8 cellular contexts compared by ENCODE assay signal in genomic region chr5:149271195-149271716, GRCh38. TPM values are rescaled to one million over a fixed set of nuclear protein-coding genes. Genes with fewer than 3 reads are reported as not detected.
A peak's percentile ranks its signal among the peaks of the same experiment; 100 is the strongest.
DNase-seq lines count a peak whose midpoint lies in the region; ATAC-seq lines count a peak whose summit lies in the region.

No MANE protein-coding gene starts in this region.

- H3K27ac Mint-ChIP-seq in activated T-cell treated with anti-CD3 and anti-CD28 coated beads, Interleukin-2, amount 50 U/mL, for 72 hours: no peak overlapping the region
- peak overlapping the region; percentile 62 for H3K27ac Mint-ChIP-seq in stimulated activated naive B cell treated with anti-CD40 and anti-IgM and Interleukin-4, amounts not matched to agents 10 μg/mL and 1 μg/mL and 100 μg/mL, for 72 hours

- H3K9ac ChIP-seq in HUES64 (ENCODE audit: low read depth, low read length) (no peak overlapping the region), iPS-18a (ENCODE audit: low read length) (no peak overlapping the region)

- peak overlapping the region; percentile 76 to 84 for H3K4me3 Mint-ChIP-seq in activated T-cell treated with anti-CD3 and anti-CD28 coated beads, Interleukin-2, amount 50 U/mL, for 72 hours
- peak overlapping the region; percentile 76 to 82 for H3K4me3 Mint-ChIP-seq in stimulated activated naive B cell treated with anti-CD40 and anti-IgM and Interleukin-4, amounts not matched to agents 10 μg/mL and 1 μg/mL and 100 μg/mL, for 72 hours

- H3K4me1 ChIP-seq in HUES64 (ENCODE audit: insufficient read depth, low read length): peaks cover 15% of the 10 kb centered on the region
- H3K4me1 ChIP-seq in iPS-18a (ENCODE audit: control insufficient read depth, low read depth, low read length): peaks cover 11% of the 10 kb centered on the region

- H3K36me3 ChIP-seq in HUES64 (ENCODE audit: insufficient read depth, low read length) (no peaks in the 10 kb centered on the region), iPS-18a (ENCODE audit: control insufficient read depth, low read depth, low read length) (no peaks in the 10 kb centered on the region)

- peaks cover 0 to 5% of the 10 kb centered on the region in 2 donors for H3K36me3 Mint-ChIP-seq in activated T-cell treated with anti-CD3 and anti-CD28 coated beads, Interleukin-2, amount 50 U/mL, for 72 hours (ENCODE audit: insufficient read depth in 2 of 2)
- H3K36me3 Mint-ChIP-seq in stimulated activated naive B cell treated with anti-CD40 and anti-IgM and Interleukin-4, amounts not matched to agents 10 μg/mL and 1 μg/mL and 100 μg/mL, for 72 hours: peaks cover 14 to 15% of the 10 kb centered on the region in 2 donors

- peak overlapping the region; percentile 74 for H3K4me3 ChIP-seq in HUES64 (ENCODE audit: low read length)
- peak overlapping the region; percentile 80 for H3K4me3 ChIP-seq in iPS-18a (ENCODE audit: low read length)

- H3K27me3 Mint-ChIP-seq in activated T-cell treated with anti-CD3 and anti-CD28 coated beads, Interleukin-2, amount 50 U/mL, for 72 hours (ENCODE audit: low read depth): peaks cover 42% of the 10 kb centered on the region
- H3K27me3 Mint-ChIP-seq in stimulated activated naive B cell treated with anti-CD40 and anti-IgM and Interleukin-4, amounts not matched to agents 10 μg/mL and 1 μg/mL and 100 μg/mL, for 72 hours: peaks cover 51 to 58% of the 10 kb centered on the region in 2 donors

- H3K4me1 Mint-ChIP-seq in activated T-cell treated with anti-CD3 and anti-CD28 coated beads, Interleukin-2, amount 50 U/mL, for 72 hours (ENCODE audit: low read depth): peaks cover 14% of the 10 kb centered on the region
- H3K4me1 Mint-ChIP-seq in stimulated activated naive B cell treated with anti-CD40 and anti-IgM and Interleukin-4, amounts not matched to agents 10 μg/mL and 1 μg/mL and 100 μg/mL, for 72 hours: peaks cover 6 to 14% of the 10 kb centered on the region in 2 donors

- peaks cover 0 to 4% of the 10 kb centered on the region in 2 donors for H3K9me3 Mint-ChIP-seq in activated T-cell treated with anti-CD3 and anti-CD28 coated beads, Interleukin-2, amount 50 U/mL, for 72 hours
- H3K9me3 Mint-ChIP-seq in stimulated activated naive B cell treated with anti-CD40 and anti-IgM and Interleukin-4, amounts not matched to agents 10 μg/mL and 1 μg/mL and 100 μg/mL, for 72 hours: peaks cover 10 to 12% of the 10 kb centered on the region in 2 donors

- peaks cover 44% of the 10 kb centered on the region for H3K27me3 ChIP-seq in HUES64 (ENCODE audit: insufficient read depth, low read length)
- peaks cover 41% of the 10 kb centered on the region for H3K27me3 ChIP-seq in iPS-18a (ENCODE audit: control insufficient read depth, insufficient read depth, low read length)

- DNase-seq in activated T-cell treated with anti-CD3 and anti-CD28 coated beads, Interleukin-2, amount 50 U/mL, for 72 hours: no peak
- no peak for DNase-seq in stimulated activated naive B cell treated with anti-CD40 and anti-IgM and Interleukin-4, amounts not matched to agents 10 μg/mL and 1 μg/mL and 100 μg/mL, for 72 hours
- DNase-seq in NCI-H2029 (lab: John Stamatoyannopoulos, UW): no peak
- no peak for DNase-seq in caudate nucleus (lab: John Stamatoyannopoulos, UW)
- DNase-seq in COR-L47 (lab: John Stamatoyannopoulos, UW): no peak

- H3K9me3 ChIP-seq in HUES64 (ENCODE audit: insufficient read depth, low read depth, low read length) (no peaks in the 10 kb centered on the region), iPS-18a (ENCODE audit: control insufficient read depth, low read depth, low read length) (no peaks in the 10 kb centered on the region)

- no peak for ATAC-seq in activated T-cell treated with anti-CD3 and anti-CD28 coated beads, Interleukin-2, amount 50 U/mL, for 72 hours (replicated peaks in 1 of 2)
- no peak for ATAC-seq in stimulated activated naive B cell treated with anti-CD40 and anti-IgM and Interleukin-4, amounts not matched to agents 10 μg/mL and 1 μg/mL and 100 μg/mL, for 72 hours (replicated peaks)
- no peak for ATAC-seq in GM18861 (IDR thresholded peaks at IDR 0.05; ENCODE audit: unreplicated experiment)

- no peak overlapping the region for H3K27ac ChIP-seq in HUES64 (ENCODE audit: low read depth, low read length)
- no peak overlapping the region for H3K27ac ChIP-seq in iPS-18a (ENCODE audit: low read length)
- H3K27ac ChIP-seq in caudate nucleus (ENCODE audit: low read depth, low read length): no peak overlapping the region

- 3% methylated on average over 40 of the region's 40 CpGs for WGBS in HUES64

RNA-seq across cellular contexts. Expression of gene AFAP1L1, which starts 0.4 kb away (rescaled TPM):
- polyA plus RNA-seq in HUES64 (2013, experiment 1 of 2): 2.2 TPM
- polyA plus RNA-seq in HUES64 (2013, experiment 2 of 2): 3.6 TPM
- total RNA-seq in activated T-cell treated with anti-CD3 and anti-CD28 coated beads, Interleukin-2, amount 50 U/mL, for 72 hours: under 1 TPM; 0.12 to 0.17 TPM
